ENCODE assay signal across 2 cellular contexts in the genomic region with DNA sequence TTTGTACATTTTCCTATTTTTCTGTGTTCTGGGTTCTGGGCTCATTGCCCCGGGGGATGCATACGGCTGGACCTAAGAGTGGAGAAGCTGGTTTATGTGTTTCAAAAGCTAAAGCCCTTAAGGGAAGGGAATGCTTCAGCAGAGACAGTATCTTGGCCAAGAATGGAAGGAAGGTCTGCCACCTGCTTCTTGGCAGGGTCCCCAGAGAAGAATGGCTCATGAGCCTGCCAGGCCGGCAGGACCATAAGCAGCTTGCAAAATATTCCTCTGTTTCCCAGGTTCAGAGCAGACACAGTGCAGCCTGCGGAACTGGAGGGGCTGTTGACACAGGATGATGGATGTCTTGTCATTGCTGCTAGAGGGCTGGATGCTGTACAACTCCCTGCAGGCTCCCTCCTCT.
TF ChIP-seq lines count a peak whose summit lies in the region.

No MANE protein-coding gene starts in this region.

TF ChIP-seq in HepG2, 621 proteins besides CTCF, POLR2A, EP300 and RAD21:
- TF ChIP-seq SP2 (CRISPR knock-in tag; IDR thresholded peaks at IDR 0.05) (no peak), HOXA5 (CRISPR knock-in tag; IDR thresholded peaks at IDR 0.05) (peak; percentile 59; the same call in 1 of the 2 replicates), TGIF2 (CRISPR knock-in tag; IDR thresholded peaks at IDR 0.05) (no peak), ZNF121 (CRISPR knock-in tag; IDR thresholded peaks at IDR 0.05) (no peak), ZSCAN12 (CRISPR knock-in tag; IDR thresholded peaks at IDR 0.05) (no peak), MLLT10 (CRISPR knock-in tag; IDR thresholded peaks at IDR 0.05) (no peak), MEIS2 (CRISPR knock-in tag; IDR thresholded peaks at IDR 0.05) (0 out of 2 replicates have a peak, but pooled peaks have one; percentile 26), HOXD1 (CRISPR knock-in tag; IDR thresholded peaks at IDR 0.05) (0 out of 2 replicates have a peak, but pooled peaks have one; percentile 65), TAF15 (IDR thresholded peaks at IDR 0.05; ENCODE audit: low read depth, low read length, poor library complexity, severe bottlenecking) (no peak)

TF ChIP-seq in WTC11, 78 proteins besides CTCF, POLR2A, EP300 and RAD21:
- TF ChIP-seq ZNF396 (CRISPR knock-in tag; IDR thresholded peaks at IDR 0.05; ENCODE audit: borderline replicate concordance) (no peak), EMX1 (CRISPR knock-in tag; IDR thresholded peaks at IDR 0.05) (no peak), ATF3 (CRISPR knock-in tag; conservative IDR thresholded peaks at IDR 0.05) (no peak), NFATC4 (CRISPR knock-in tag; IDR thresholded peaks at IDR 0.05) (no peak), AFF4 (CRISPR knock-in tag; IDR thresholded peaks at IDR 0.05; ENCODE audit: borderline replicate concordance) (no peak), ZNF219 (CRISPR knock-in tag; IDR thresholded peaks at IDR 0.05; ENCODE audit: borderline replicate concordance) (no peak), ZNF416 (CRISPR knock-in tag; IDR thresholded peaks at IDR 0.05) (no peak), ZNF532 (CRISPR knock-in tag; IDR thresholded peaks at IDR 0.05; ENCODE audit: borderline replicate concordance) (no peak)
- TF ChIP-seq, protein P1, sequence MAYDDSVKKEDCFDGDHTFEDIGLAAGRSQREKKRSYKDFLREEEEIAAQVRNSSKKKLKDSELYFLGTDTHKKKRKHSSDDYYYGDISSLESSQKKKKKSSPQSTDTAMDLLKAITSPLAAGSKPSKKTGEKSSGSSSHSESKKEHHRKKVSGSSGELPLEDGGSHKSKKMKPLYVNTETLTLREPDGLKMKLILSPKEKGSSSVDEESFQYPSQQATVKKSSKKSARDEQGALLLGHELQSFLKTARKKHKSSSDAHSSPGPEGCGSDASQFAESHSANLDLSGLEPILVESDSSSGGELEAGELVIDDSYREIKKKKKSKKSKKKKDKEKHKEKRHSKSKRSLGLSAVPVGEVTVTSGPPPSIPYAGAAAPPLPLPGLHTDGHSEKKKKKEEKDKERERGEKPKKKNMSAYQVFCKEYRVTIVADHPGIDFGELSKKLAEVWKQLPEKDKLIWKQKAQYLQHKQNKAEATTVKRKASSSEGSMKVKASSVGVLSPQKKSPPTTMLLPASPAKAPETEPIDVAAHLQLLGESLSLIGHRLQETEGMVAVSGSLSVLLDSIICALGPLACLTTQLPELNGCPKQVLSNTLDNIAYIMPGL (CRISPR knock-in tag; IDR thresholded peaks at IDR 0.05) = no peak
- TF ChIP-seq, protein P2, sequence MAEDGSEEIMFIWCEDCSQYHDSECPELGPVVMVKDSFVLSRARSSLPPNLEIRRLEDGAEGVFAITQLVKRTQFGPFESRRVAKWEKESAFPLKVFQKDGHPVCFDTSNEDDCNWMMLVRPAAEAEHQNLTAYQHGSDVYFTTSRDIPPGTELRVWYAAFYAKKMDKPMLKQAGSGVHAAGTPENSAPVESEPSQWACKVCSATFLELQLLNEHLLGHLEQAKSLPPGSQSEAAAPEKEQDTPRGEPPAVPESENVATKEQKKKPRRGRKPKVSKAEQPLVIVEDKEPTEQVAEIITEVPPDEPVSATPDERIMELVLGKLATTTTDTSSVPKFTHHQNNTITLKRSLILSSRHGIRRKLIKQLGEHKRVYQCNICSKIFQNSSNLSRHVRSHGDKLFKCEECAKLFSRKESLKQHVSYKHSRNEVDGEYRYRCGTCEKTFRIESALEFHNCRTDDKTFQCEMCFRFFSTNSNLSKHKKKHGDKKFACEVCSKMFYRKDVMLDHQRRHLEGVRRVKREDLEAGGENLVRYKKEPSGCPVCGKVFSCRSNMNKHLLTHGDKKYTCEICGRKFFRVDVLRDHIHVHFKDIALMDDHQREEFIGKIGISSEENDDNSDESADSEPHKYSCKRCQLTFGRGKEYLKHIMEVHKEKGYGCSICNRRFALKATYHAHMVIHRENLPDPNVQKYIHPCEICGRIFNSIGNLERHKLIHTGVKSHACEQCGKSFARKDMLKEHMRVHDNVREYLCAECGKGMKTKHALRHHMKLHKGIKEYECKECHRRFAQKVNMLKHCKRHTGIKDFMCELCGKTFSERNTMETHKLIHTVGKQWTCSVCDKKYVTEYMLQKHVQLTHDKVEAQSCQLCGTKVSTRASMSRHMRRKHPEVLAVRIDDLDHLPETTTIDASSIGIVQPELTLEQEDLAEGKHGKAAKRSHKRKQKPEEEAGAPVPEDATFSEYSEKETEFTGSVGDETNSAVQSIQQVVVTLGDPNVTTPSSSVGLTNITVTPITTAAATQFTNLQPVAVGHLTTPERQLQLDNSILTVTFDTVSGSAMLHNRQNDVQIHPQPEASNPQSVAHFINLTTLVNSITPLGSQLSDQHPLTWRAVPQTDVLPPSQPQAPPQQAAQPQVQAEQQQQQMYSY (CRISPR knock-in tag; IDR thresholded peaks at IDR 0.05) = no peak
- TF ChIP-seq, protein P3, sequence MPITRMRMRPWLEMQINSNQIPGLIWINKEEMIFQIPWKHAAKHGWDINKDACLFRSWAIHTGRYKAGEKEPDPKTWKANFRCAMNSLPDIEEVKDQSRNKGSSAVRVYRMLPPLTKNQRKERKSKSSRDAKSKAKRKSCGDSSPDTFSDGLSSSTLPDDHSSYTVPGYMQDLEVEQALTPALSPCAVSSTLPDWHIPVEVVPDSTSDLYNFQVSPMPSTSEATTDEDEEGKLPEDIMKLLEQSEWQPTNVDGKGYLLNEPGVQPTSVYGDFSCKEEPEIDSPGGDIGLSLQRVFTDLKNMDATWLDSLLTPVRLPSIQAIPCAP (CRISPR knock-in tag; IDR thresholded peaks at IDR 0.05) = no peak
